In genomic region chr22:26902401-26903029, GRCh38 we compare ENCODE assay signal across 1 cellular context.
TF ChIP-seq lines count a peak whose summit lies in the region.

No MANE protein-coding gene starts in this region.

TF ChIP-seq in GM23338, 12 proteins besides CTCF, POLR2A, EP300 and RAD21 (continued from another document):
- no peak for TF ChIP-seq REST (IDR thresholded peaks at IDR 0.05; ENCODE audit: unreplicated experiment)
- no peak for TF ChIP-seq CREB1 (CRISPR knock-in tag; IDR thresholded peaks at IDR 0.05; ENCODE audit: low read depth)
- no peak for TF ChIP-seq EZH2phosphoT487 (IDR thresholded peaks at IDR 0.05; ENCODE audit: unreplicated experiment)
- no peak for TF ChIP-seq JUNB (IDR thresholded peaks at IDR 0.05; ENCODE audit: unreplicated experiment)
- no peak for TF ChIP-seq POLR2AphosphoS5 (IDR thresholded peaks at IDR 0.05; ENCODE audit: low read depth)
- no peak for TF ChIP-seq ZNF462 (CRISPR knock-in tag; IDR thresholded peaks at IDR 0.05)
